Comparison of ENCODE assay signal across 28 cellular contexts in genomic region chr10:28552775-28553174, GRCh38. TPM values are rescaled to one million over a fixed set of nuclear protein-coding genes. Genes with fewer than 3 reads are reported as not detected.
DNase-seq lines count a peak whose midpoint lies in the region; ATAC-seq, FAIRE-seq and TF ChIP-seq lines count a peak whose summit lies in the region.
"Had no signal": no experiment of that assay in that cellular context is flagged by ENCODE, and none has a peak within 500 bp of the region (broad histone marks: within the 10 kb centered on the region; RNA-seq: fewer than 3 reads in every experiment).

No MANE protein-coding gene starts in this region.

- H3K4me3 Mint-ChIP-seq in activated naive CD8-positive, alpha-beta T cell = peak overlapping the region; percentile 55
- no peak overlapping the region for H3K4me3 Mint-ChIP-seq in activated naive CD8-positive, alpha-beta T cell treated with anti-CD3 and anti-CD28 coated beads, Interleukin-2, amount 50 U/mL, for 24 hours
- H3K4me3 Mint-ChIP-seq in IgD-negative memory B cell (peak overlapping the region in 1 of 4 donors; percentile 2), osteocyte (ENCODE audit: unreplicated experiment) (no peak overlapping the region)
- H3K4me3 Mint-ChIP-seq: stimulated activated naive B cell treated with anti-CD40 and anti-IgM and Interleukin-4, amounts not matched to agents 10 μg/mL and 1 μg/mL and 100 μg/mL, for 72 hours; WTC11 had no signal

- peak; percentile 76 for FAIRE-seq in islet of Langerhans (lab: Jason Lieb, UNC)
- FAIRE-seq: A549, endothelial cell of umbilical vein, GM12892, urothelium cell line had no signal

- no peak for TF ChIP-seq CTCF in osteocyte (IDR thresholded peaks at IDR 0.05)

- peaks cover 91% of the 10 kb centered on the region for H3K4me1 Mint-ChIP-seq in activated naive CD8-positive, alpha-beta T cell (ENCODE audit: low read depth)
- peaks cover 87% of the 10 kb centered on the region for H3K4me1 Mint-ChIP-seq in activated naive CD8-positive, alpha-beta T cell treated with anti-CD3 and anti-CD28 coated beads, Interleukin-2, amount 50 U/mL, for 24 hours
- peaks cover 54 to 67% (median 57%) of the 10 kb centered on the region in 3 donors for H3K4me1 Mint-ChIP-seq in IgD-negative memory B cell
- H3K4me1 Mint-ChIP-seq in osteocyte (ENCODE audit: unreplicated experiment) = peaks cover 64% of the 10 kb centered on the region

- no peak for ATAC-seq in activated naive CD8-positive, alpha-beta T cell treated with anti-CD3 and anti-CD28 coated beads, Interleukin-2, amount 50 U/mL, for 24 hours
- no peak for ATAC-seq in HG02840 (IDR thresholded peaks at IDR 0.05; ENCODE audit: low FRiP score, unreplicated experiment)
- ATAC-seq: A549; right cardiac atrium; stimulated activated naive B cell treated with anti-CD40 and anti-IgM and Interleukin-4, amounts not matched to agents 10 μg/mL and 1 μg/mL and 100 μg/mL, for 72 hours; WTC11 had no signal

- no peak for DNase-seq in activated naive CD8-positive, alpha-beta T cell treated with anti-CD3 and anti-CD28 coated beads, Interleukin-2, amount 50 U/mL, for 24 hours
- no peak for DNase-seq in osteocyte (ENCODE audit: extremely low spot score, unreplicated experiment)
- DNase-seq in islet precursor cell = no peak
- DNase-seq in foreskin melanocyte = no peak
- DNase-seq: activated CD4-positive, alpha-beta T cell treated with anti-CD3 and anti-CD28 coated beads, Interleukin-2, amount 50 U/mL, for 4 hours; activated CD8-positive, alpha-beta memory T cell treated with anti-CD3 and anti-CD28 coated beads, Interleukin-2, amount 50 U/mL, for 48 hours; activated gamma-delta T cell treated with Interleukin-2 at 50 U/mL for 16 hours; caudate nucleus; dermis blood vessel endothelial cell; EL; H7; NCI-H1694 treated with DMSO at 0.1 percent for 48 hours; NCI-H524 treated with DMSO at 0.1 percent for 48 hours; right cardiac atrium; SK-N-SH; stimulated activated CD4-positive, alpha-beta T cell treated with anti-CD3 and anti-CD28 coated beads, Interleukin-12 subunit alpha, Interleukin-12 subunit beta, amount 100 ng/mL, for 4 hours; stimulated activated CD4-positive, alpha-beta T cell treated with anti-CD3 and anti-CD28 coated beads, Interleukin-4, amount 100 ng/mL, for 24 hours; stimulated activated naive B cell treated with anti-CD40 and anti-IgM and Interleukin-4, amounts not matched to agents 10 μg/mL and 1 μg/mL and 100 μg/mL, for 72 hours; T-helper 9 cell had no signal

- no peaks in the 10 kb centered on the region for H3K9me3 Mint-ChIP-seq in activated naive CD8-positive, alpha-beta T cell (ENCODE audit: low read depth)
- H3K9me3 Mint-ChIP-seq in activated naive CD8-positive, alpha-beta T cell treated with anti-CD3 and anti-CD28 coated beads, Interleukin-2, amount 50 U/mL, for 24 hours = no peaks in the 10 kb centered on the region
- H3K9me3 Mint-ChIP-seq in IgD-negative memory B cell (peaks cover 0 to 1% (median 0%) of the 10 kb centered on the region in 3 donors), osteocyte (ENCODE audit: unreplicated experiment) (no peaks in the 10 kb centered on the region)
- H3K9me3 Mint-ChIP-seq: WTC11 had no signal

- peaks cover 25% of the 10 kb centered on the region for H3K36me3 Mint-ChIP-seq in activated naive CD8-positive, alpha-beta T cell
- peaks cover 74% of the 10 kb centered on the region for H3K36me3 Mint-ChIP-seq in activated naive CD8-positive, alpha-beta T cell treated with anti-CD3 and anti-CD28 coated beads, Interleukin-2, amount 50 U/mL, for 24 hours (ENCODE audit: low read depth)
- H3K36me3 Mint-ChIP-seq in IgD-negative memory B cell = peaks cover 6% of the 10 kb centered on the region
- H3K36me3 Mint-ChIP-seq in osteocyte (ENCODE audit: unreplicated experiment) = peaks cover 56% of the 10 kb centered on the region

- no peaks in the 10 kb centered on the region for H3K27me3 Mint-ChIP-seq in activated naive CD8-positive, alpha-beta T cell
- H3K27me3 Mint-ChIP-seq in activated naive CD8-positive, alpha-beta T cell treated with anti-CD3 and anti-CD28 coated beads, Interleukin-2, amount 50 U/mL, for 24 hours = no peaks in the 10 kb centered on the region
- H3K27me3 Mint-ChIP-seq in IgD-negative memory B cell (no peaks in the 10 kb centered on the region), osteocyte (ENCODE audit: unreplicated experiment) (no peaks in the 10 kb centered on the region)
- H3K27me3 Mint-ChIP-seq: stimulated activated naive B cell treated with anti-CD40 and anti-IgM and Interleukin-4, amounts not matched to agents 10 μg/mL and 1 μg/mL and 100 μg/mL, for 72 hours had no signal

- H3K27ac Mint-ChIP-seq in activated naive CD8-positive, alpha-beta T cell = peak overlapping the region; percentile 83
- no peak overlapping the region for H3K27ac Mint-ChIP-seq in activated naive CD8-positive, alpha-beta T cell treated with anti-CD3 and anti-CD28 coated beads, Interleukin-2, amount 50 U/mL, for 24 hours
- peak overlapping the region in 2 of 3 donors; percentile 14 to 61 for H3K27ac Mint-ChIP-seq in IgD-negative memory B cell
- peak overlapping the region; percentile 21 for H3K27ac Mint-ChIP-seq in osteocyte (ENCODE audit: unreplicated experiment)
- H3K27ac Mint-ChIP-seq: stimulated activated naive B cell treated with anti-CD40 and anti-IgM and Interleukin-4, amounts not matched to agents 10 μg/mL and 1 μg/mL and 100 μg/mL, for 72 hours had no signal

RNA-seq across cellular contexts. Expression of gene WAC, which starts 19.9 kb away (rescaled TPM):
- 118 TPM for polyA plus RNA-seq in IgD-negative memory B cell
- 110 and 122 TPM in 2 replicates for total RNA-seq in osteocyte
